ENCODE assay signal across 1 cellular context in the genomic region with DNA sequence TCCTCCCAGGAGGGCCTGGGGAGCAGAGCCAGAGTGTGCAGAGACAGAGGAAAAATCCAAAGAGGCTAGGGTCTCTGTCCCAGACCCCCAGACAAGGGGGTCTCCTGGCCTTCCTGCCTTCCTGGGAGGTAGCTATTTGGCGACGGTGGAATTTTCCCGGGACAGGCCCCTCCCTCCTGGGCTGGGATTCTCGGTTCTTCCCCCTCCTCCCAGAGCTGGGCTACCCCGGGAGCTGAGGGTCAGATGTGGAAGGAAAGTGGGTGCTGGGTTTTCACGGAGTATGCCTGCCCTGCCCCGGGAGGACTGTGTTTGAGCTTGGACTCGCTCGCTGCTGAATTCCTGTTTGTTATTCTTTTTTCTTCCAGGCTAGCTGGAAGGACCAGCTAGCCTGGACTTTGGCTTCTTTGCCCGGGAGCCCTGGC.
TF ChIP-seq lines count a peak whose summit lies in the region.

No MANE protein-coding gene starts in this region.

TF ChIP-seq in GM23338, 12 proteins besides CTCF, POLR2A, EP300 and RAD21 (continued from another document):
- TF ChIP-seq EZH2phosphoT487 (IDR thresholded peaks at IDR 0.05; ENCODE audit: unreplicated experiment) (no peak), STAT1 (IDR thresholded peaks at IDR 0.05; ENCODE audit: unreplicated experiment) (no peak), CREB1 (CRISPR knock-in tag; IDR thresholded peaks at IDR 0.05; ENCODE audit: low read depth) (no peak), ZNF114 (CRISPR knock-in tag; IDR thresholded peaks at IDR 0.05) (no peak), POLR2AphosphoS5 (IDR thresholded peaks at IDR 0.05; ENCODE audit: low read depth) (no peak)
- TF ChIP-seq, protein P1, sequence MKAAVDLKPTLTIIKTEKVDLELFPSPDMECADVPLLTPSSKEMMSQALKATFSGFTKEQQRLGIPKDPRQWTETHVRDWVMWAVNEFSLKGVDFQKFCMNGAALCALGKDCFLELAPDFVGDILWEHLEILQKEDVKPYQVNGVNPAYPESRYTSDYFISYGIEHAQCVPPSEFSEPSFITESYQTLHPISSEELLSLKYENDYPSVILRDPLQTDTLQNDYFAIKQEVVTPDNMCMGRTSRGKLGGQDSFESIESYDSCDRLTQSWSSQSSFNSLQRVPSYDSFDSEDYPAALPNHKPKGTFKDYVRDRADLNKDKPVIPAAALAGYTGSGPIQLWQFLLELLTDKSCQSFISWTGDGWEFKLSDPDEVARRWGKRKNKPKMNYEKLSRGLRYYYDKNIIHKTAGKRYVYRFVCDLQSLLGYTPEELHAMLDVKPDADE (IDR thresholded peaks at IDR 0.05): no peak
- TF ChIP-seq, protein P2, sequence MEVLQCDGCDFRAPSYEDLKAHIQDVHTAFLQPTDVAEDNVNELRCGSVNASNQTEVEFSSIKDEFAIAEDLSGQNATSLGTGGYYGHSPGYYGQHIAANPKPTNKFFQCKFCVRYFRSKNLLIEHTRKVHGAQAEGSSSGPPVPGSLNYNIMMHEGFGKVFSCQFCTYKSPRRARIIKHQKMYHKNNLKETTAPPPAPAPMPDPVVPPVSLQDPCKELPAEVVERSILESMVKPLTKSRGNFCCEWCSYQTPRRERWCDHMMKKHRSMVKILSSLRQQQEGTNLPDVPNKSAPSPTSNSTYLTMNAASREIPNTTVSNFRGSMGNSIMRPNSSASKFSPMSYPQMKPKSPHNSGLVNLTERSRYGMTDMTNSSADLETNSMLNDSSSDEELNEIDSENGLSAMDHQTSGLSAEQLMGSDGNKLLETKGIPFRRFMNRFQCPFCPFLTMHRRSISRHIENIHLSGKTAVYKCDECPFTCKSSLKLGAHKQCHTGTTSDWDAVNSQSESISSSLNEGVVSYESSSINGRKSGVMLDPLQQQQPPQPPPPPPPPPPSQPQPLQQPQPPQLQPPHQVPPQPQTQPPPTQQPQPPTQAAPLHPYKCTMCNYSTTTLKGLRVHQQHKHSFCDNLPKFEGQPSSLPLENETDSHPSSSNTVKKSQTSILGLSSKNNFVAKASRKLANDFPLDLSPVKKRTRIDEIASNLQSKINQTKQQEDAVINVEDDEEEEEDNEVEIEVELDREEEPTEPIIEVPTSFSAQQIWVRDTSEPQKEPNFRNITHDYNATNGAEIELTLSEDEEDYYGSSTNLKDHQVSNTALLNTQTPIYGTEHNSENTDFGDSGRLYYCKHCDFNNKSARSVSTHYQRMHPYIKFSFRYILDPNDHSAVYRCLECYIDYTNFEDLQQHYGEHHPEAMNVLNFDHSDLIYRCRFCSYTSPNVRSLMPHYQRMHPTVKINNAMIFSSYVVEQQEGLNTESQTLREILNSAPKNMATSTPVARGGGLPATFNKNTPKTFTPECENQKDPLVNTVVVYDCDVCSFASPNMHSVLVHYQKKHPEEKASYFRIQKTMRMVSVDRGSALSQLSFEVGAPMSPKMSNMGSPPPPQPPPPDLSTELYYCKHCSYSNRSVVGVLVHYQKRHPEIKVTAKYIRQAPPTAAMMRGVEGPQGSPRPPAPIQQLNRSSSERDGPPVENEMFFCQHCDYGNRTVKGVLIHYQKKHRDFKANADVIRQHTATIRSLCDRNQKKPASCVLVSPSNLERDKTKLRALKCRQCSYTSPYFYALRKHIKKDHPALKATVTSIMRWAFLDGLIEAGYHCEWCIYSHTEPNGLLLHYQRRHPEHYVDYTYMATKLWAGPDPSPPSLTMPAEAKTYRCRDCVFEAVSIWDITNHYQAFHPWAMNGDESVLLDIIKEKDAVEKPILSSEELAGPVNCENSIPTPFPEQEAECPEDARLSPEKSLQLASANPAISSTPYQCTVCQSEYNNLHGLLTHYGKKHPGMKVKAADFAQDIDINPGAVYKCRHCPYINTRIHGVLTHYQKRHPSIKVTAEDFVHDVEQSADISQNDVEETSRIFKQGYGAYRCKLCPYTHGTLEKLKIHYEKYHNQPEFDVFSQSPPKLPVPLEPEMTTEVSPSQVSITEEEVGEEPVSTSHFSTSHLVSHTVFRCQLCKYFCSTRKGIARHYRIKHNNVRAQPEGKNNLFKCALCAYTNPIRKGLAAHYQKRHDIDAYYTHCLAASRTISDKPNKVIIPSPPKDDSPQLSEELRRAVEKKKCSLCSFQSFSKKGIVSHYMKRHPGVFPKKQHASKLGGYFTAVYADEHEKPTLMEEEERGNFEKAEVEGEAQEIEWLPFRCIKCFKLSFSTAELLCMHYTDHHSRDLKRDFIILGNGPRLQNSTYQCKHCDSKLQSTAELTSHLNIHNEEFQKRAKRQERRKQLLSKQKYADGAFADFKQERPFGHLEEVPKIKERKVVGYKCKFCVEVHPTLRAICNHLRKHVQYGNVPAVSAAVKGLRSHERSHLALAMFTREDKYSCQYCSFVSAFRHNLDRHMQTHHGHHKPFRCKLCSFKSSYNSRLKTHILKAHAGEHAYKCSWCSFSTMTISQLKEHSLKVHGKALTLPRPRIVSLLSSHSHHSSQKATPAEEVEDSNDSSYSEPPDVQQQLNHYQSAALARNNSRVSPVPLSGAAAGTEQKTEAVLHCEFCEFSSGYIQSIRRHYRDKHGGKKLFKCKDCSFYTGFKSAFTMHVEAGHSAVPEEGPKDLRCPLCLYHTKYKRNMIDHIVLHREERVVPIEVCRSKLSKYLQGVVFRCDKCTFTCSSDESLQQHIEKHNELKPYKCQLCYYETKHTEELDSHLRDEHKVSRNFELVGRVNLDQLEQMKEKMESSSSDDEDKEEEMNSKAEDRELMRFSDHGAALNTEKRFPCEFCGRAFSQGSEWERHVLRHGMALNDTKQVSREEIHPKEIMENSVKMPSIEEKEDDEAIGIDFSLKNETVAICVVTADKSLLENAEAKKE (CRISPR knock-in tag; IDR thresholded peaks at IDR 0.05): no peak
- TF ChIP-seq, protein P3, sequence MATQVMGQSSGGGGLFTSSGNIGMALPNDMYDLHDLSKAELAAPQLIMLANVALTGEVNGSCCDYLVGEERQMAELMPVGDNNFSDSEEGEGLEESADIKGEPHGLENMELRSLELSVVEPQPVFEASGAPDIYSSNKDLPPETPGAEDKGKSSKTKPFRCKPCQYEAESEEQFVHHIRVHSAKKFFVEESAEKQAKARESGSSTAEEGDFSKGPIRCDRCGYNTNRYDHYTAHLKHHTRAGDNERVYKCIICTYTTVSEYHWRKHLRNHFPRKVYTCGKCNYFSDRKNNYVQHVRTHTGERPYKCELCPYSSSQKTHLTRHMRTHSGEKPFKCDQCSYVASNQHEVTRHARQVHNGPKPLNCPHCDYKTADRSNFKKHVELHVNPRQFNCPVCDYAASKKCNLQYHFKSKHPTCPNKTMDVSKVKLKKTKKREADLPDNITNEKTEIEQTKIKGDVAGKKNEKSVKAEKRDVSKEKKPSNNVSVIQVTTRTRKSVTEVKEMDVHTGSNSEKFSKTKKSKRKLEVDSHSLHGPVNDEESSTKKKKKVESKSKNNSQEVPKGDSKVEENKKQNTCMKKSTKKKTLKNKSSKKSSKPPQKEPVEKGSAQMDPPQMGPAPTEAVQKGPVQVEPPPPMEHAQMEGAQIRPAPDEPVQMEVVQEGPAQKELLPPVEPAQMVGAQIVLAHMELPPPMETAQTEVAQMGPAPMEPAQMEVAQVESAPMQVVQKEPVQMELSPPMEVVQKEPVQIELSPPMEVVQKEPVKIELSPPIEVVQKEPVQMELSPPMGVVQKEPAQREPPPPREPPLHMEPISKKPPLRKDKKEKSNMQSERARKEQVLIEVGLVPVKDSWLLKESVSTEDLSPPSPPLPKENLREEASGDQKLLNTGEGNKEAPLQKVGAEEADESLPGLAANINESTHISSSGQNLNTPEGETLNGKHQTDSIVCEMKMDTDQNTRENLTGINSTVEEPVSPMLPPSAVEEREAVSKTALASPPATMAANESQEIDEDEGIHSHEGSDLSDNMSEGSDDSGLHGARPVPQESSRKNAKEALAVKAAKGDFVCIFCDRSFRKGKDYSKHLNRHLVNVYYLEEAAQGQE (IDR thresholded peaks at IDR 0.05; ENCODE audit: unreplicated experiment): no peak
